In genomic region chr3:141193431-141193830, GRCh38 we compare ENCODE assay signal across 33 cellular contexts.
"Had no signal": no experiment of that assay in that cellular context is flagged by ENCODE, and none has a peak within 500 bp of the region (broad histone marks: within the 10 kb centered on the region; RNA-seq: fewer than 3 reads in every experiment).

No MANE protein-coding gene starts in this region.

- H3K36me3 ChIP-seq: ascending aorta, cardiac muscle cell had no signal

- H3K36me3 Mint-ChIP-seq: activated CD4-positive, alpha-beta memory T cell treated with anti-CD3 and anti-CD28 coated beads for 36 hours; activated CD8-positive, alpha-beta memory T cell treated with anti-CD3 and anti-CD28 coated beads, Interleukin-2, amount 10 ng/mL, durations not matched to agents 7 days and 5 days; brain had no signal

- H3K27me3 Mint-ChIP-seq: activated naive CD4-positive, alpha-beta T cell treated with anti-CD3 and anti-CD28 coated beads, Interleukin-2, amount 50 U/mL, for 24 hours had no signal

- DNase-seq: activated B cell treated with CpG ODN at 0.5 μM for 24 hours; activated CD4-positive, alpha-beta memory T cell treated with anti-CD3 and anti-CD28 coated beads for 36 hours; activated CD4-positive, alpha-beta T cell treated with anti-CD3 and anti-CD28 coated beads for 4 hours; activated CD4-positive, alpha-beta T cell treated with anti-CD3 and anti-CD28 coated beads, Interleukin-2, amount 10 ng/mL, durations not matched to agents 24 days and 14 days; activated CD4-positive, alpha-beta T cell treated with anti-CD3 and anti-CD28 coated beads, Interleukin-2, amount 50 U/mL, for 1 hour; activated CD4-positive, alpha-beta T cell treated with anti-CD3 and anti-CD28 coated beads, Interleukin-2, amount 50 U/mL, for 4 hours; activated CD4-positive, CD25-positive, alpha-beta regulatory T cell treated with anti-CD3 and anti-CD28 coated beads, Interleukin-2, amount 50 U/mL, for 72 hours; activated CD8-positive, alpha-beta memory T cell treated with anti-CD3 and anti-CD28 coated beads for 24 hours; activated CD8-positive, alpha-beta memory T cell treated with anti-CD3 and anti-CD28 coated beads, Interleukin-2, amount 10 ng/mL, durations not matched to agents 7 days and 5 days; activated CD8-positive, alpha-beta memory T cell treated with anti-CD3 and anti-CD28 coated beads, Interleukin-2, amount 50 U/mL, for 48 hours; activated CD8-positive, alpha-beta T cell treated with anti-CD3 and anti-CD28 coated beads, Interleukin-2, amount 10 ng/mL, durations not matched to agents 7 days and 5 days; activated effector memory CD4-positive, alpha-beta T cell treated with Interleukin-2 at 50 U/mL for 16 hours; activated gamma-delta T cell; activated naive CD4-positive, alpha-beta T cell treated with anti-CD3 and anti-CD28 coated beads for 36 hours; activated naive CD8-positive, alpha-beta T cell treated with anti-CD3 and anti-CD28 coated beads, Interleukin-2, amount 10 ng/mL, durations not matched to agents 7 days and 5 days; activated naive CD8-positive, alpha-beta T cell treated with anti-CD3 and anti-CD28 coated beads, Interleukin-2, amount 50 U/mL, for 24 hours; activated T-cell treated with anti-CD3 and anti-CD28 coated beads, Interleukin-2, amount 50 U/mL, for 24 hours; activated T-cell treated with anti-CD3 and anti-CD28 coated beads, Interleukin-2, amount 50 U/mL, for 48 hours; amygdala; anterior cingulate cortex; caudate nucleus; cerebellar nuclear complex; T-helper 2 cell; T-helper 9 cell had no signal

- H3K27me3 ChIP-seq: ascending aorta, cardiac muscle cell had no signal

- H3K9me3 Mint-ChIP-seq: activated B cell treated with CpG ODN at 0.5 μM for 24 hours; activated CD4-positive, alpha-beta memory T cell treated with anti-CD3 and anti-CD28 coated beads for 36 hours; activated CD4-positive, alpha-beta T cell treated with anti-CD3 and anti-CD28 coated beads, Interleukin-2, amount 10 ng/mL, durations not matched to agents 24 days and 14 days; activated naive CD4-positive, alpha-beta T cell treated with anti-CD3 and anti-CD28 coated beads, Interleukin-2, amount 50 U/mL, for 24 hours; activated naive CD8-positive, alpha-beta T cell treated with anti-CD3 and anti-CD28 coated beads, Interleukin-2, amount 50 U/mL, for 24 hours; activated T-helper 2 cell treated with anti-CD3 and anti-CD28 coated beads, Interferon-gamma antibody, Interleukin-2, Interleukin-4, amounts not matched to agents 10 μg/mL and 5 μg/mL and 100 μg/mL, durations not matched to agents 14 hours and 24 hours and 36 hours; central memory CD8-positive, alpha-beta T cell; T-helper 1 cell treated with Interleukin-12 subunit alpha and Interleukin-12 subunit beta and Interleukin-4 antibody, amounts not matched to agents 30 μg/mL and 1 μg/mL, for 36 hours; T-helper 2 cell treated with Interferon-gamma antibody and Interleukin-4, amounts not matched to agents 5 μg/mL and 100 μg/mL, for 36 hours had no signal

- H3K4me1 ChIP-seq: ascending aorta had no signal

- ATAC-seq: activated CD8-positive, alpha-beta memory T cell treated with anti-CD3 and anti-CD28 coated beads, Interleukin-2, amount 10 ng/mL, durations not matched to agents 7 days and 5 days; activated CD8-positive, alpha-beta T cell treated with anti-CD3 and anti-CD28 coated beads, Interleukin-2, amount 10 ng/mL, durations not matched to agents 7 days and 5 days; activated naive CD8-positive, alpha-beta T cell treated with anti-CD3 and anti-CD28 coated beads, Interleukin-2, amount 50 U/mL, for 24 hours had no signal

- H3K4me3 Mint-ChIP-seq: activated B cell treated with CpG ODN at 0.5 μM for 24 hours; activated CD4-positive, alpha-beta memory T cell treated with anti-CD3 and anti-CD28 coated beads for 36 hours; activated CD4-positive, alpha-beta T cell treated with anti-CD3 and anti-CD28 coated beads, Interleukin-2, amount 10 ng/mL, durations not matched to agents 24 days and 14 days; activated CD8-positive, alpha-beta memory T cell treated with anti-CD3 and anti-CD28 coated beads, Interleukin-2, amount 10 ng/mL, durations not matched to agents 7 days and 5 days; activated CD8-positive, alpha-beta T cell treated with anti-CD3 and anti-CD28 coated beads, Interleukin-2, amount 10 ng/mL, durations not matched to agents 7 days and 5 days; activated naive CD4-positive, alpha-beta T cell treated with anti-CD3 and anti-CD28 coated beads for 36 hours; activated naive CD4-positive, alpha-beta T cell treated with anti-CD3 and anti-CD28 coated beads, Interleukin-2, amount 50 U/mL, for 24 hours; activated naive CD8-positive, alpha-beta T cell; activated naive CD8-positive, alpha-beta T cell treated with anti-CD3 and anti-CD28 coated beads, Interleukin-2, amount 10 ng/mL, durations not matched to agents 7 days and 5 days; activated naive CD8-positive, alpha-beta T cell treated with anti-CD3 and anti-CD28 coated beads, Interleukin-2, amount 50 U/mL, for 24 hours; activated T-cell treated with anti-CD3 and anti-CD28 coated beads, Interleukin-2, amount 50 U/mL, for 24 hours; brain; central memory CD8-positive, alpha-beta T cell; T-helper 1 cell treated with Interleukin-12 subunit alpha and Interleukin-12 subunit beta and Interleukin-4 antibody, amounts not matched to agents 30 μg/mL and 1 μg/mL, for 36 hours; T-helper 2 cell treated with Interferon-gamma antibody and Interleukin-4, amounts not matched to agents 5 μg/mL and 100 μg/mL, for 36 hours had no signal

- H3K27ac Mint-ChIP-seq: activated B cell treated with CpG ODN at 0.5 μM for 24 hours; activated CD4-positive, alpha-beta memory T cell treated with anti-CD3 and anti-CD28 coated beads for 36 hours; activated CD4-positive, alpha-beta T cell treated with anti-CD3 and anti-CD28 coated beads, Interleukin-2, amount 10 ng/mL, durations not matched to agents 24 days and 14 days; activated CD8-positive, alpha-beta memory T cell treated with anti-CD3 and anti-CD28 coated beads, Interleukin-2, amount 10 ng/mL, durations not matched to agents 7 days and 5 days; activated CD8-positive, alpha-beta T cell treated with anti-CD3 and anti-CD28 coated beads, Interleukin-2, amount 10 ng/mL, durations not matched to agents 7 days and 5 days; activated naive CD4-positive, alpha-beta T cell treated with anti-CD3 and anti-CD28 coated beads for 36 hours; activated naive CD4-positive, alpha-beta T cell treated with anti-CD3 and anti-CD28 coated beads, Interleukin-2, amount 50 U/mL, for 24 hours; activated naive CD8-positive, alpha-beta T cell; activated naive CD8-positive, alpha-beta T cell treated with anti-CD3 and anti-CD28 coated beads, Interleukin-2, amount 10 ng/mL, durations not matched to agents 7 days and 5 days; activated naive CD8-positive, alpha-beta T cell treated with anti-CD3 and anti-CD28 coated beads, Interleukin-2, amount 50 U/mL, for 24 hours; activated T-helper 2 cell treated with anti-CD3 and anti-CD28 coated beads, Interferon-gamma antibody, Interleukin-2, Interleukin-4, amounts not matched to agents 10 μg/mL and 5 μg/mL and 100 μg/mL, durations not matched to agents 14 hours and 24 hours and 36 hours; brain; T-helper 1 cell treated with Interleukin-12 subunit alpha and Interleukin-12 subunit beta and Interleukin-4 antibody, amounts not matched to agents 30 μg/mL and 1 μg/mL, for 36 hours; T-helper 2 cell treated with Interferon-gamma antibody and Interleukin-4, amounts not matched to agents 5 μg/mL and 100 μg/mL, for 36 hours had no signal

- H3K4me3 ChIP-seq: ascending aorta, cardiac muscle cell had no signal

- H3K9me3 ChIP-seq: ascending aorta had no signal
